In genomic region chr19:34712606-34713261, GRCh38 we compare ENCODE assay signal across 8 cellular contexts. TPM values are rescaled to one million over a fixed set of nuclear protein-coding genes. Genes with fewer than 3 reads are reported as not detected.
A peak's percentile ranks its signal among the peaks of the same experiment; 100 is the strongest.
DNase-seq lines count a peak whose midpoint lies in the region; ATAC-seq and TF ChIP-seq lines count a peak whose summit lies in the region.

No MANE protein-coding gene starts in this region.

- H3K27me3 ChIP-seq in NT2/D1 (ENCODE audit: insufficient read depth, insufficient read length): no peaks in the 10 kb centered on the region

- no peaks in the 10 kb centered on the region for H3K36me3 ChIP-seq in NT2/D1 (ENCODE audit: insufficient read depth, insufficient read length, low read length)

- TF ChIP-seq CTCF in foreskin fibroblast (IDR thresholded peaks at IDR 0.05; ENCODE audit: low read depth, low read length) (peak; percentile 32), omental fat pad (IDR thresholded peaks at IDR 0.05) (peak in 2 of 3 donors; percentile 54 to 79)

- DNase-seq in DMS153 (lab: John Stamatoyannopoulos, UW) (peak; percentile 70), KG1 (lab: John Stamatoyannopoulos, UW) (peak; percentile 39), NT2/D1 (ENCODE audit: low read depth, low spot score) (peak; percentile 63), foreskin fibroblast (peak; percentile 69 to 87), omental fat pad (ENCODE audit: low spot score) (no peak), ecto neural progenitor cell (ENCODE audit: low spot score) (no peak)
- peak; percentile 35 to 50 for DNase-seq in activated T-cell treated with anti-CD3 and anti-CD28 coated beads, Interleukin-2, amount 50 U/mL, for 48 hours

- H3K4me3 ChIP-seq in NT2/D1 (ENCODE audit: insufficient read length, low read depth) (no peak overlapping the region), foreskin fibroblast (ENCODE audit: low read depth in 1 of 2, low read length in 2 of 2) (no peak overlapping the region)

- ATAC-seq in omental fat pad (ENCODE audit: low FRiP score) (no peak), HG03025 (IDR thresholded peaks at IDR 0.05; ENCODE audit: low FRiP score, unreplicated experiment) (no peak)

- peaks cover 38% of the 10 kb centered on the region for H3K9me3 ChIP-seq in NT2/D1 (ENCODE audit: insufficient read depth, low read length)

- H3K4me1 ChIP-seq in NT2/D1 (ENCODE audit: insufficient read depth, insufficient read length): no peaks in the 10 kb centered on the region

- no peak overlapping the region for H3K9ac ChIP-seq in NT2/D1 (ENCODE audit: insufficient read length, low read depth)

RNA-seq across cellular contexts. Expression of gene ZNF181, which starts 21.3 kb away (rescaled TPM):
- total RNA-seq in omental fat pad: 10 to 100 TPM in 3 of 4 donors, 1 to 10 TPM in 1; 8.3 to 34.8 (median 17.6) TPM

RNA-seq across cellular contexts. Expression of gene ZNF302, which starts 35.3 kb away (rescaled TPM):
- total RNA-seq in omental fat pad: 10 to 100 TPM; 11.8 to 40.8 (median 19.9) TPM

RNA-seq across cellular contexts. Expression of gene SCGB2B2, which starts 35.8 kb away (rescaled TPM):
- total RNA-seq in omental fat pad: under 1 TPM in 3 of 4 donors, not detected in 1; 0.37 to 0.88 (median 0.48) TPM

Comparison
In these comparisons a context has a peak if more than half of its experiments do, and no peak if none do; other contexts are left out.
1. DNase-seq: peak in DMS153 (single experiment), KG1 (single experiment), NT2/D1 (single experiment), activated T-cell treated with anti-CD3 and anti-CD28 coated beads, Interleukin-2, amount 50 U/mL, for 48 hours (2 of 2) and foreskin fibroblast (2 of 2); none in omental fat pad (single experiment) and ecto neural progenitor cell (single experiment).